Comparison of ENCODE assay signal across 1 cellular context in the genomic region with DNA sequence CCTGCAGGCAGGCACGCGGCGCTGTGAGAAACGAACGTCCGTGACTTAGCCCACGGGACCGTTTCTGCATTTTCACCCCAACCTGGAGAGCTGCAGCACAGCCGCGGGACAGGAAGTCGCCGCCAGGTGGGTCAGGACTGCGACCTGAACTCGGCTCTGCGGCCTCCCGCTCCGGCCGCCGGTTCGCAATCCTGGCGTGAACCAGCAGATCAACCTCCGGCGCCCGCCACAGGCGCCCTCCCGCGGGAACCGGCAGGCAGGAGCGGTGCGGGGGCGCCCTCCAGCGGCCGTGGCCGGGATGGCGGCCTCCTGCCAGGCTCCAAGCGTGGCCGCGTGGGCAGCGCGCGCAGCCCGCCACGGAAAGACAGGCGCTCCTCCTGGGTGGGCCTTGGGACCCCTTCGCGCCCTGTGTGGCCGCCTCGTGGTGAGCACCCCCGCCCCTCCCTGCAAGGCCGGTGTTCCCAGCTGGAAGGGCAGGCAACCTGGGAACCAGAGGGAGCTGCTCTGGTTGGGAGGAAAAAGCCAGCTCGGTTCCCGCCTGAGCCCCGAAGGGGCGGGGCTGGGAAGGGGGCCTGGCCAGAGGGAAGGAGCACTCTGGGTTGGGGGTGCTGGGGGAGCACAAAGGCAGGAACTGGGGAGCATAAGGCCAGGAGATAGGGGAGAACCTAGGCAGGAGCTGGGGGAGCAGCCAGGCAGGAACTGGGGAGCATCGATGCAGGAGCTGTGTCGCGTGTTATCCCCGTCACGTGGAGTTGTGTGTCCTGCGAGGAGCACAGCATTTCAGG.
TF ChIP-seq lines count a peak whose summit lies in the region.

No MANE protein-coding gene starts in this region.

TF ChIP-seq in GM12878, 131 proteins besides CTCF, POLR2A, EP300 and RAD21 (continued from another document):
- TF ChIP-seq TCF3 (IDR thresholded peaks at IDR 0.05; ENCODE audit: borderline replicate concordance, insufficient read depth, low read depth, low read length): peak; percentile 78; the same call in 1 of the 2 replicates
- TF ChIP-seq, protein P1, sequence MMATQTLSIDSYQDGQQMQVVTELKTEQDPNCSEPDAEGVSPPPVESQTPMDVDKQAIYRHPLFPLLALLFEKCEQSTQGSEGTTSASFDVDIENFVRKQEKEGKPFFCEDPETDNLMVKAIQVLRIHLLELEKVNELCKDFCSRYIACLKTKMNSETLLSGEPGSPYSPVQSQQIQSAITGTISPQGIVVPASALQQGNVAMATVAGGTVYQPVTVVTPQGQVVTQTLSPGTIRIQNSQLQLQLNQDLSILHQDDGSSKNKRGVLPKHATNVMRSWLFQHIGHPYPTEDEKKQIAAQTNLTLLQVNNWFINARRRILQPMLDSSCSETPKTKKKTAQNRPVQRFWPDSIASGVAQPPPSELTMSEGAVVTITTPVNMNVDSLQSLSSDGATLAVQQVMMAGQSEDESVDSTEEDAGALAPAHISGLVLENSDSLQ (IDR thresholded peaks at IDR 0.05): no peak
- TF ChIP-seq PAX8 (IDR thresholded peaks at IDR 0.05): no peak
- TF ChIP-seq JUND (IDR thresholded peaks at IDR 0.05; ENCODE audit: low read depth, low read length): no peak
- no peak for TF ChIP-seq NFYA (IDR thresholded peaks at IDR 0.05; ENCODE audit: borderline replicate concordance, low read depth, low read length)
- no peak for TF ChIP-seq ETV6 (conservative IDR thresholded peaks at IDR 0.05 in 1 of 2, IDR thresholded peaks at IDR 0.05 in 1 of 2; ENCODE audit: borderline replicate concordance in 1 of 2, low read depth in 1 of 2)
- no peak for TF ChIP-seq NBN (IDR thresholded peaks at IDR 0.05)
- no peak for TF ChIP-seq CREB1 (IDR thresholded peaks at IDR 0.05; ENCODE audit: low read depth)
- TF ChIP-seq ZZZ3 (IDR thresholded peaks at IDR 0.05; ENCODE audit: control insufficient read depth, insufficient read length, low read depth): no peak
- no peak for TF ChIP-seq BCL11A (IDR thresholded peaks at IDR 0.05; ENCODE audit: low read depth, low read length)
- no peak for TF ChIP-seq CHD2 (IDR thresholded peaks at IDR 0.05; ENCODE audit: borderline replicate concordance, low read depth, low read length)
- TF ChIP-seq, protein P2, sequence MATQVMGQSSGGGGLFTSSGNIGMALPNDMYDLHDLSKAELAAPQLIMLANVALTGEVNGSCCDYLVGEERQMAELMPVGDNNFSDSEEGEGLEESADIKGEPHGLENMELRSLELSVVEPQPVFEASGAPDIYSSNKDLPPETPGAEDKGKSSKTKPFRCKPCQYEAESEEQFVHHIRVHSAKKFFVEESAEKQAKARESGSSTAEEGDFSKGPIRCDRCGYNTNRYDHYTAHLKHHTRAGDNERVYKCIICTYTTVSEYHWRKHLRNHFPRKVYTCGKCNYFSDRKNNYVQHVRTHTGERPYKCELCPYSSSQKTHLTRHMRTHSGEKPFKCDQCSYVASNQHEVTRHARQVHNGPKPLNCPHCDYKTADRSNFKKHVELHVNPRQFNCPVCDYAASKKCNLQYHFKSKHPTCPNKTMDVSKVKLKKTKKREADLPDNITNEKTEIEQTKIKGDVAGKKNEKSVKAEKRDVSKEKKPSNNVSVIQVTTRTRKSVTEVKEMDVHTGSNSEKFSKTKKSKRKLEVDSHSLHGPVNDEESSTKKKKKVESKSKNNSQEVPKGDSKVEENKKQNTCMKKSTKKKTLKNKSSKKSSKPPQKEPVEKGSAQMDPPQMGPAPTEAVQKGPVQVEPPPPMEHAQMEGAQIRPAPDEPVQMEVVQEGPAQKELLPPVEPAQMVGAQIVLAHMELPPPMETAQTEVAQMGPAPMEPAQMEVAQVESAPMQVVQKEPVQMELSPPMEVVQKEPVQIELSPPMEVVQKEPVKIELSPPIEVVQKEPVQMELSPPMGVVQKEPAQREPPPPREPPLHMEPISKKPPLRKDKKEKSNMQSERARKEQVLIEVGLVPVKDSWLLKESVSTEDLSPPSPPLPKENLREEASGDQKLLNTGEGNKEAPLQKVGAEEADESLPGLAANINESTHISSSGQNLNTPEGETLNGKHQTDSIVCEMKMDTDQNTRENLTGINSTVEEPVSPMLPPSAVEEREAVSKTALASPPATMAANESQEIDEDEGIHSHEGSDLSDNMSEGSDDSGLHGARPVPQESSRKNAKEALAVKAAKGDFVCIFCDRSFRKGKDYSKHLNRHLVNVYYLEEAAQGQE (IDR thresholded peaks at IDR 0.05; ENCODE audit: low read depth, low read length): no peak
- TF ChIP-seq GATAD2B (conservative IDR thresholded peaks at IDR 0.05; ENCODE audit: low read depth): peak; percentile 92
- TF ChIP-seq, protein P3, sequence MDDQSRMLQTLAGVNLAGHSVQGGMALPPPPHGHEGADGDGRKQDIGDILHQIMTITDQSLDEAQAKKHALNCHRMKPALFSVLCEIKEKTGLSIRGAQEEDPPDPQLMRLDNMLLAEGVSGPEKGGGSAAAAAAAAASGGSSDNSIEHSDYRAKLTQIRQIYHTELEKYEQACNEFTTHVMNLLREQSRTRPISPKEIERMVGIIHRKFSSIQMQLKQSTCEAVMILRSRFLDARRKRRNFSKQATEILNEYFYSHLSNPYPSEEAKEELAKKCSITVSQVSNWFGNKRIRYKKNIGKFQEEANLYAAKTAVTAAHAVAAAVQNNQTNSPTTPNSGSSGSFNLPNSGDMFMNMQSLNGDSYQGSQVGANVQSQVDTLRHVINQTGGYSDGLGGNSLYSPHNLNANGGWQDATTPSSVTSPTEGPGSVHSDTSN (IDR thresholded peaks at IDR 0.05; ENCODE audit: insufficient replicate concordance, low read depth, low read length): no peak
- TF ChIP-seq, protein P4, sequence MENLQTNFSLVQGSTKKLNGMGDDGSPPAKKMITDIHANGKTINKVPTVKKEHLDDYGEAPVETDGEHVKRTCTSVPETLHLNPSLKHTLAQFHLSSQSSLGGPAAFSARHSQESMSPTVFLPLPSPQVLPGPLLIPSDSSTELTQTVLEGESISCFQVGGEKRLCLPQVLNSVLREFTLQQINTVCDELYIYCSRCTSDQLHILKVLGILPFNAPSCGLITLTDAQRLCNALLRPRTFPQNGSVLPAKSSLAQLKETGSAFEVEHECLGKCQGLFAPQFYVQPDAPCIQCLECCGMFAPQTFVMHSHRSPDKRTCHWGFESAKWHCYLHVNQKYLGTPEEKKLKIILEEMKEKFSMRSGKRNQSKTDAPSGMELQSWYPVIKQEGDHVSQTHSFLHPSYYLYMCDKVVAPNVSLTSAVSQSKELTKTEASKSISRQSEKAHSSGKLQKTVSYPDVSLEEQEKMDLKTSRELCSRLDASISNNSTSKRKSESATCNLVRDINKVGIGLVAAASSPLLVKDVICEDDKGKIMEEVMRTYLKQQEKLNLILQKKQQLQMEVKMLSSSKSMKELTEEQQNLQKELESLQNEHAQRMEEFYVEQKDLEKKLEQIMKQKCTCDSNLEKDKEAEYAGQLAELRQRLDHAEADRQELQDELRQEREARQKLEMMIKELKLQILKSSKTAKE (IDR thresholded peaks at IDR 0.05; ENCODE audit: low read depth, poor library complexity, severe bottlenecking): no peak
- TF ChIP-seq ZNF622 (IDR thresholded peaks at IDR 0.05): no peak
- TF ChIP-seq, protein P5, sequence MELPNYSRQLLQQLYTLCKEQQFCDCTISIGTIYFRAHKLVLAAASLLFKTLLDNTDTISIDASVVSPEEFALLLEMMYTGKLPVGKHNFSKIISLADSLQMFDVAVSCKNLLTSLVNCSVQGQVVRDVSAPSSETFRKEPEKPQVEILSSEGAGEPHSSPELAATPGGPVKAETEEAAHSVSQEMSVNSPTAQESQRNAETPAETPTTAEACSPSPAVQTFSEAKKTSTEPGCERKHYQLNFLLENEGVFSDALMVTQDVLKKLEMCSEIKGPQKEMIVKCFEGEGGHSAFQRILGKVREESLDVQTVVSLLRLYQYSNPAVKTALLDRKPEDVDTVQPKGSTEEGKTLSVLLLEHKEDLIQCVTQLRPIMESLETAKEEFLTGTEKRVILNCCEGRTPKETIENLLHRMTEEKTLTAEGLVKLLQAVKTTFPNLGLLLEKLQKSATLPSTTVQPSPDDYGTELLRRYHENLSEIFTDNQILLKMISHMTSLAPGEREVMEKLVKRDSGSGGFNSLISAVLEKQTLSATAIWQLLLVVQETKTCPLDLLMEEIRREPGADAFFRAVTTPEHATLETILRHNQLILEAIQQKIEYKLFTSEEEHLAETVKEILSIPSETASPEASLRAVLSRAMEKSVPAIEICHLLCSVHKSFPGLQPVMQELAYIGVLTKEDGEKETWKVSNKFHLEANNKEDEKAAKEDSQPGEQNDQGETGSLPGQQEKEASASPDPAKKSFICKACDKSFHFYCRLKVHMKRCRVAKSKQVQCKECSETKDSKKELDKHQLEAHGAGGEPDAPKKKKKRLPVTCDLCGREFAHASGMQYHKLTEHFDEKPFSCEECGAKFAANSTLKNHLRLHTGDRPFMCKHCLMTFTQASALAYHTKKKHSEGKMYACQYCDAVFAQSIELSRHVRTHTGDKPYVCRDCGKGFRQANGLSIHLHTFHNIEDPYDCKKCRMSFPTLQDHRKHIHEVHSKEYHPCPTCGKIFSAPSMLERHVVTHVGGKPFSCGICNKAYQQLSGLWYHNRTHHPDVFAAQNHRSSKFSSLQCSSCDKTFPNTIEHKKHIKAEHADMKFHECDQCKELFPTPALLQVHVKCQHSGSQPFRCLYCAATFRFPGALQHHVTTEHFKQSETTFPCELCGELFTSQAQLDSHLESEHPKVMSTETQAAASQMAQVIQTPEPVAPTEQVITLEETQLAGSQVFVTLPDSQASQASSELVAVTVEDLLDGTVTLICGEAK (IDR thresholded peaks at IDR 0.05; ENCODE audit: borderline replicate concordance): no peak
- TF ChIP-seq KAT2A (conservative IDR thresholded peaks at IDR 0.05; ENCODE audit: control insufficient read depth, low read depth, low read length): no peak
- no peak for TF ChIP-seq YBX1 (IDR thresholded peaks at IDR 0.05)
